ENCODE assay signal across 28 cellular contexts in the genomic region with DNA sequence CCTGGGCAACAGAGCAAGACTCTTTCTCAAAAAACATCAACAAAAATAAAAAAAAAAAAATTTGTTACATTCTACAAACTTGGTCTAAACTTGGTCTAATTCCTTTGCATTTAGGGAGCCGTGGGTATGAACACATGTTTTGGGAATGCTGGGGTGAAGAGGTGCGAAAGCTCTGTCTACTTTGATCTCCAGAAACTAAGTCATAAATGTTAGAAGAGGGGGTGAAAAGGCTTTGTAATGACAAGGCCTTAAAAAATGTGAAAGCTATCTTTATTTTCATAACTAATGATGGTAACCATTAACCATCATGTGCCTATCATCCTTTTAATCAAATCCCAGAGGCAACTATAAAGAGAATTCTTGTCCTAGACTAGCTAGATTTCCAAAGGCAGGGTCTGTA.
DNase-seq lines count a peak whose midpoint lies in the region; ATAC-seq and TF ChIP-seq lines count a peak whose summit lies in the region.
"Had no signal": no experiment of that assay in that cellular context is flagged by ENCODE, and none has a peak within 500 bp of the region (broad histone marks: within the 10 kb centered on the region; RNA-seq: fewer than 3 reads in every experiment).

No MANE protein-coding gene starts in this region.

- no peak overlapping the region for H3K4ac ChIP-seq in mesendoderm (ENCODE audit: low read depth, low read length)

- H3K4me1 ChIP-seq in ACC112 (ENCODE audit: control insufficient read depth, insufficient read depth, low read length, unreplicated experiment) = peaks cover 38% of the 10 kb centered on the region
- H3K4me1 ChIP-seq in esophagus squamous epithelium = peaks cover 17 to 93% (median 38%) of the 10 kb centered on the region in 3 donors
- peaks cover 5% of the 10 kb centered on the region for H3K4me1 ChIP-seq in mesendoderm (ENCODE audit: control insufficient read depth, low read depth, low read length)

- no peak overlapping the region for H2BK5ac ChIP-seq in mesendoderm (ENCODE audit: low read length)

- no peak overlapping the region for H2BK15ac ChIP-seq in mesendoderm (replicated peaks; ENCODE audit: low read depth)

- H3K79me2 ChIP-seq in ACC112 (ENCODE audit: control insufficient read depth, insufficient read depth, low read length, unreplicated experiment) (peaks cover 15% of the 10 kb centered on the region), mesendoderm (ENCODE audit: control insufficient read depth, insufficient read depth, low read length) (no peaks in the 10 kb centered on the region)

- intact Hi-C loops in esophagus squamous epithelium (cut with DNase I) = no loop called here

- no peak overlapping the region for H2BK120ac ChIP-seq in mesendoderm (ENCODE audit: low read depth, low read length)

- peak overlapping the region; percentile 70 for H3K27ac Mint-ChIP-seq in osteocyte (ENCODE audit: unreplicated experiment)
- H3K27ac Mint-ChIP-seq: activated naive CD8-positive, alpha-beta T cell treated with anti-CD3 and anti-CD28 coated beads for 36 hours; activated T-helper 2 cell treated with anti-CD3 and anti-CD28 coated beads, Interferon-gamma antibody, Interleukin-2, Interleukin-4, amounts not matched to agents 10 μg/mL and 5 μg/mL and 100 μg/mL, durations not matched to agents 14 hours and 24 hours and 36 hours; B cell; neural progenitor cell had no signal

- TF ChIP-seq POLR2A in esophagus squamous epithelium (IDR thresholded peaks at IDR 0.05) = no peak

- DNase-seq in RWPE1 (ENCODE audit: low spot score) = no peak
- no peak for DNase-seq in esophagus squamous epithelium (lab: John Stamatoyannopoulos, UW)
- DNase-seq in osteocyte (ENCODE audit: extremely low spot score, unreplicated experiment) = no peak
- DNase-seq in mesendoderm = no peak
- DNase-seq in NCI-H2171 treated with DMSO at 0.1 percent for 48 hours (lab: John Stamatoyannopoulos, UW) = no peak
- DNase-seq: 8988T; activated CD4-positive, alpha-beta T cell treated with anti-CD3 and anti-CD28 coated beads, Interleukin-2, amount 50 U/mL, for 1 hour; activated naive CD8-positive, alpha-beta T cell treated with anti-CD3 and anti-CD28 coated beads for 36 hours; effector CD4-positive, alpha-beta T cell; glutamatergic neuron; NCI-H1417 treated with DMSO at 0.1 percent for 48 hours; NCI-H2107; NK-92 treated with Interleukin-12 subunit alpha and Interleukin-12 subunit beta, amount 100 ng/mL, for 24 hours; Peyer's patch; SK-N-SH; small intestine; stimulated activated CD4-positive, alpha-beta T cell treated with anti-CD3 and anti-CD28 coated beads, Interleukin-2, amount 100 ng/mL, for 48 hours; stimulated activated naive CD4-positive, alpha-beta T cell; WERI-Rb-1 had no signal

- no peak overlapping the region for H2AK5ac ChIP-seq in mesendoderm (ENCODE audit: low read length)

- H3K4me3 ChIP-seq in ACC112 (ENCODE audit: low read depth, low read length) (no peak overlapping the region), esophagus squamous epithelium (no peak overlapping the region), mesendoderm (ENCODE audit: low read length) (no peak overlapping the region)
- H3K4me3 ChIP-seq: left lung, neural progenitor cell, Peyer's patch, prostate gland, thoracic aorta had no signal

- ATAC-seq in esophagus mucosa = no peak
- no peak for ATAC-seq in HG03039 (IDR thresholded peaks at IDR 0.05; ENCODE audit: unreplicated experiment)

- H3K27me3 Mint-ChIP-seq in osteocyte (ENCODE audit: unreplicated experiment) = no peaks in the 10 kb centered on the region
- H3K27me3 Mint-ChIP-seq: activated naive CD8-positive, alpha-beta T cell treated with anti-CD3 and anti-CD28 coated beads for 36 hours; B cell had no signal

- H3K23ac ChIP-seq in mesendoderm (ENCODE audit: low read length) = no peak overlapping the region

- peaks cover 10% of the 10 kb centered on the region for H3K36me3 Mint-ChIP-seq in osteocyte (ENCODE audit: unreplicated experiment)
- H3K36me3 Mint-ChIP-seq: activated naive CD8-positive, alpha-beta T cell treated with anti-CD3 and anti-CD28 coated beads for 36 hours; neural progenitor cell had no signal

- no peaks in the 10 kb centered on the region for H3K9me3 Mint-ChIP-seq in osteocyte (ENCODE audit: unreplicated experiment)
- H3K9me3 Mint-ChIP-seq: activated naive CD8-positive, alpha-beta T cell treated with anti-CD3 and anti-CD28 coated beads for 36 hours; activated T-helper 2 cell treated with anti-CD3 and anti-CD28 coated beads, Interferon-gamma antibody, Interleukin-2, Interleukin-4, amounts not matched to agents 10 μg/mL and 5 μg/mL and 100 μg/mL, durations not matched to agents 14 hours and 24 hours and 36 hours; neural progenitor cell had no signal

- CTCF ChIA-PET in RWPE1 (lab: Yijun Ruan, JAX) = interaction anchor here (0.6 kb wide), 1 partner anchor 108 kb away, joined by 4 read pairs; no protein-coding TSS in a partner anchor

- no peak overlapping the region for H2AFZ ChIP-seq in ACC112 (ENCODE audit: low read length, unreplicated experiment)
- H2AFZ ChIP-seq: neural progenitor cell had no signal

- no peak overlapping the region for H4K5ac ChIP-seq in mesendoderm (ENCODE audit: low read length)

- no peak overlapping the region for H3K9ac ChIP-seq in mesendoderm (ENCODE audit: low read length)
- H3K9ac ChIP-seq: neural progenitor cell, SK-N-SH had no signal

- H3K4me3 Mint-ChIP-seq in osteocyte (ENCODE audit: unreplicated experiment) = no peak overlapping the region
- H3K4me3 Mint-ChIP-seq: activated naive CD8-positive, alpha-beta T cell treated with anti-CD3 and anti-CD28 coated beads for 36 hours; neural progenitor cell had no signal

- no peak overlapping the region for H4K8ac ChIP-seq in mesendoderm (ENCODE audit: low read depth, low read length)

- H3K18ac ChIP-seq in mesendoderm (ENCODE audit: low read length) = no peak overlapping the region

- H3K27ac ChIP-seq in ACC112 (ENCODE audit: low read depth, low read length) (peak overlapping the region; percentile 72), RWPE1 (peak overlapping the region; percentile 88), esophagus squamous epithelium (peak overlapping the region; percentile 53 to 83 (median 73)), mesendoderm (ENCODE audit: low read depth, low read length) (no peak overlapping the region)
- H3K27ac ChIP-seq: left lung, neural progenitor cell, Peyer's patch, thoracic aorta, WERI-Rb-1 had no signal

- H3K27me3 ChIP-seq in ACC112 (ENCODE audit: insufficient read depth, low read length) (no peaks in the 10 kb centered on the region), esophagus squamous epithelium (no peaks in the 10 kb centered on the region), mesendoderm (ENCODE audit: insufficient read depth, low read length, poor library complexity) (no peaks in the 10 kb centered on the region)
- H3K27me3 ChIP-seq: left lung, neural progenitor cell, Peyer's patch had no signal

- H3K56ac ChIP-seq in mesendoderm (ENCODE audit: low read length) = no peak overlapping the region

- POLR2A ChIA-PET in RWPE1 (lab: Yijun Ruan, JAX; ENCODE audit: low non-redundant PET) = no interaction called here

- 68 to 81% methylated on average over 2 of the region's 2 CpGs for WGBS in esophagus squamous epithelium, 2 donors
- WGBS in mesendoderm (ENCODE audit: extremely low coverage, insufficient coverage, low lambda C conversion rate) = no CpG with 5 or more reads among the region's 2 CpGs

- H3K9me3 ChIP-seq in esophagus squamous epithelium = no peaks in the 10 kb centered on the region
- H3K9me3 ChIP-seq: left lung, Peyer's patch, prostate gland, SK-N-SH, thoracic aorta had no signal

- TF ChIP-seq CTCF in RWPE1 (conservative IDR thresholded peaks at IDR 0.05; ENCODE audit: low read depth) (no peak), esophagus squamous epithelium (IDR thresholded peaks at IDR 0.05) (no peak), osteocyte (IDR thresholded peaks at IDR 0.05) (no peak)

- H3K4me1 Mint-ChIP-seq in osteocyte (ENCODE audit: unreplicated experiment) = peaks cover 44% of the 10 kb centered on the region
- H3K4me1 Mint-ChIP-seq: activated naive CD8-positive, alpha-beta T cell treated with anti-CD3 and anti-CD28 coated beads for 36 hours had no signal

- no peaks in the 10 kb centered on the region for H3K79me1 ChIP-seq in mesendoderm (ENCODE audit: low read length)

- no peak overlapping the region for H3K4me2 ChIP-seq in mesendoderm (ENCODE audit: low read length)
- H3K4me2 ChIP-seq: neural progenitor cell, SK-N-SH had no signal

- H3K36me3 ChIP-seq in ACC112 (ENCODE audit: insufficient read depth, low read length) (peaks cover 12% of the 10 kb centered on the region), esophagus squamous epithelium (peaks cover 0 to 10% (median 5%) of the 10 kb centered on the region in 3 donors), mesendoderm (ENCODE audit: control insufficient read depth, insufficient read depth, low read length) (no peaks in the 10 kb centered on the region)
- H3K36me3 ChIP-seq: neural progenitor cell, Peyer's patch, prostate gland had no signal
